In genomic region chr20:297098-297924, GRCh38 we compare ENCODE assay signal across 8 cellular contexts. TPM values are rescaled to one million over a fixed set of nuclear protein-coding genes. Genes with fewer than 3 reads are reported as not detected.
A peak's percentile ranks its signal among the peaks of the same experiment; 100 is the strongest.
DNase-seq lines count a peak whose midpoint lies in the region; ATAC-seq, FAIRE-seq and TF ChIP-seq lines count a peak whose summit lies in the region.

Gene ZCCHC3 (plus strand): TSS chr20:297570. CDS start chr20:297587, 17 bp downstream.

- TF ChIP-seq CTCF in K562 (IDR thresholded peaks at IDR 0.05 in 2 of 3, conservative IDR thresholded peaks at IDR 0.05 in 1 of 3; ENCODE audit: insufficient read depth in 2 of 3, low read depth in 1 of 3, low read length in 3 of 3) (peak in 2 of 3 experiments; percentile 47 to 51; a peak in 4 of 6 replicates), gastrocnemius medialis (IDR thresholded peaks at IDR 0.05 in 4 of 5, conservative IDR thresholded peaks at IDR 0.05 in 1 of 5) (peak in 1 of 5 experiments; percentile 32)

- POLR2A ChIA-PET in K562 (lab: Yijun Ruan, JAX) = interaction anchor here (0.6 to 2.0 kb wide), 5 partner anchors 8 to 321 kb away, joined by 3 to 5 read pairs (median 3); partner anchors contain the start of gene DEFB129

- no peaks in the 10 kb centered on the region for H3K27me3 ChIP-seq in K562 (ENCODE audit: control insufficient read depth in 2 of 2, insufficient read depth in 2 of 2, low read length in 2 of 2)
- H3K27me3 ChIP-seq in gastrocnemius medialis = no peaks in the 10 kb centered on the region

- TF ChIP-seq POLR2A in K562 (conservative IDR thresholded peaks at IDR 0.05) = peak; percentile 67
- peak; percentile 59 to 76 for TF ChIP-seq POLR2A in gastrocnemius medialis (IDR thresholded peaks at IDR 0.05)

- peak within 1 kb of the TSS; percentile 75 for H2AFZ ChIP-seq in K562 (ENCODE audit: low read depth, low read length)

- peak; percentile 73 for DNase-seq in NCI-H2081 treated with DMSO at 0.1 percent for 48 hours (lab: John Stamatoyannopoulos, UW)
- DNase-seq in K562 (ENCODE audit: extremely low read depth in 1 of 4, low spot score in 3 of 4) = peak; percentile 68 to 93 (median 78)
- DNase-seq in iPS DF 4.7 (ENCODE audit: extremely low read depth, low spot score) = peak; percentile 71
- DNase-seq in gastrocnemius medialis = peak; percentile 75 to 85

- WGBS in K562 (ENCODE audit: insufficient coverage, low coverage, missing lambda C conversion rate) = 2% methylated on average over 35 of the region's 99 CpGs

- H3K27ac ChIP-seq in K562 (ENCODE audit: extremely low read depth, low read depth, low read length) (peak within 1 kb of the TSS; percentile 93), gastrocnemius medialis (peak within 1 kb of the TSS; percentile 93 to 98 (median 94))

- H3K9me3 ChIP-seq in K562 (replicated peaks; ENCODE audit: control insufficient read depth, insufficient read depth, low read depth, low read length) (no peaks in the 10 kb centered on the region), gastrocnemius medialis (no peaks in the 10 kb centered on the region)

- FAIRE-seq in A204.1 (lab: Jason Lieb, UNC) (peak; percentile 74), TTC549 (lab: Jason Lieb, UNC) (peak; percentile 56), K562 (lab: Jason Lieb, UNC) (peak; percentile 60)

- peaks cover 47% of the 10 kb centered on the region for H3K79me2 ChIP-seq in K562 (ENCODE audit: control insufficient read depth, insufficient read depth, low read length)

- in situ Hi-C loops in K562 (cut with MboI) = no loop called here
- in situ Hi-C loops in gastrocnemius medialis (cut with MboI; ENCODE audit: low sequenced_read_pairs in 4 of 4) = no loop called here

- TF ChIP-seq RAD21 in K562 (CRISPR knock-in tag; conservative IDR thresholded peaks at IDR 0.05 in 1 of 2, IDR thresholded peaks at IDR 0.05 in 1 of 2) = peak in 1 of 2 experiments; percentile 11; a peak in 1 of 4 replicates

- ATAC-seq in GM18517 (IDR thresholded peaks at IDR 0.05; ENCODE audit: unreplicated experiment) (peak; percentile 76), HG03039 (IDR thresholded peaks at IDR 0.05; ENCODE audit: unreplicated experiment) (peak; percentile 71), K562 (peak; percentile 94), gastrocnemius medialis (peak; percentile 88 to 90)

- peaks cover 25% of the 10 kb centered on the region; the same call in 2 of the 3 replicates for H3K36me3 ChIP-seq in K562 (ENCODE audit: control insufficient read depth, insufficient read depth, low read length)
- no peaks in the 10 kb centered on the region for H3K36me3 ChIP-seq in gastrocnemius medialis

- no peak for TF ChIP-seq EP300 in K562 (IDR thresholded peaks at IDR 0.05; ENCODE audit: low read length)

- H3K4me3 ChIP-seq in K562 = peak within 1 kb of the TSS; percentile 90
- H3K4me3 ChIP-seq in gastrocnemius medialis = peak within 1 kb of the TSS; percentile 80 to 92 (median 90)

- H3K4me2 ChIP-seq in K562 (ENCODE audit: insufficient read depth, low read length) = peak within 1 kb of the TSS; percentile 95

- peaks cover 21 to 22% of the 10 kb centered on the region in 2 experiments; a peak in 4 of 5 replicates for H3K4me1 ChIP-seq in K562 (replicated peaks in 1 of 2; ENCODE audit: control insufficient read depth in 2 of 2, insufficient read depth in 2 of 2, low read length in 2 of 2)
- peaks cover 26 to 35% of the 10 kb centered on the region in 2 donors for H3K4me1 ChIP-seq in gastrocnemius medialis

- peak within 1 kb of the TSS; percentile 91 to 92 for H3K9ac ChIP-seq in K562 (ENCODE audit: insufficient read depth in 1 of 2, low read depth in 2 of 2, low read length in 2 of 2)

- no peaks in the 10 kb centered on the region for H3K9me1 ChIP-seq in K562 (ENCODE audit: control insufficient read depth, insufficient read depth, low read length)

- BruUV-seq in K562 (replicated peaks; lab: Mats Ljungman, UMichigan) = TSS peak; percentile 86

- CTCF ChIA-PET in K562 (lab: Yijun Ruan, JAX; ENCODE audit: low intra/inter-chr PET ratio) = no interaction called here

- peaks cover 13% of the 10 kb centered on the region for H4K20me1 ChIP-seq in K562 (replicated peaks; ENCODE audit: control insufficient read depth, insufficient read depth, low read length)

- intact Hi-C loops in K562 (cut with micrococcal nuclease) = loop anchor here (2.0 kb wide), 1 partner anchor 27 kb away; the partner anchor contains the start of gene SOX12
- intact Hi-C loops in gastrocnemius medialis (cut with DNase I; ENCODE audit: low total_unique reads) = loop anchor here (1.0 to 5.0 kb wide), 4 partner anchors 13 to 165 kb away; partner anchors contain the start of genes RBCK1 and TBC1D20

TF ChIP-seq in K562, 482 proteins besides CTCF, POLR2A, EP300 and RAD21 (continues in another document):
- peak; percentile 75; the same call in 1 of the 2 replicates for TF ChIP-seq PHF21A (IDR thresholded peaks at IDR 0.05; ENCODE audit: borderline replicate concordance, low read depth)
- 0 out of 2 replicates have a peak, but pooled peaks have one; percentile 25 for TF ChIP-seq ZNF589 (CRISPR knock-in tag; IDR thresholded peaks at IDR 0.05; ENCODE audit: low read depth)
- peak; percentile 25 to 43; a peak in 1 of 4 replicates for TF ChIP-seq NONO (IDR thresholded peaks at IDR 0.05; ENCODE audit: low read depth in 2 of 2, low read length in 1 of 2)
- TF ChIP-seq KAT7 (CRISPR knock-in tag; IDR thresholded peaks at IDR 0.05; ENCODE audit: borderline replicate concordance) = peak; percentile 3; the same call in 1 of the 2 replicates
- TF ChIP-seq CBX1 (IDR thresholded peaks at IDR 0.05; ENCODE audit: low read depth) = peak; percentile 57; the same call in 1 of the 2 replicates
- peak; percentile 81 for TF ChIP-seq ZFX (CRISPR knock-in tag; IDR thresholded peaks at IDR 0.05)
- peak; percentile 88 for TF ChIP-seq TBP (optimal IDR thresholded peaks at IDR 0.05; ENCODE audit: low read depth, low read length)
- TF ChIP-seq RBM25 (IDR thresholded peaks at IDR 0.05; ENCODE audit: low read depth, low read length, severe bottlenecking) = peak; percentile 9
- TF ChIP-seq POLR2B (IDR thresholded peaks at IDR 0.05; ENCODE audit: low read depth, partially characterized antibody) = peak; percentile 51
- no peak for TF ChIP-seq NR2C2 (CRISPR knock-in tag; IDR thresholded peaks at IDR 0.05)
- peak; percentile 86 for TF ChIP-seq NR2C2 (tag; IDR thresholded peaks at IDR 0.05)
- no peak for TF ChIP-seq ZNF232 (CRISPR knock-in tag; IDR thresholded peaks at IDR 0.05)
- peak; percentile 92 for TF ChIP-seq CCNT2 (IDR thresholded peaks at IDR 0.05; ENCODE audit: borderline replicate concordance, extremely low read depth, insufficient read length, low read depth, low read length)
- TF ChIP-seq, protein P1, sequence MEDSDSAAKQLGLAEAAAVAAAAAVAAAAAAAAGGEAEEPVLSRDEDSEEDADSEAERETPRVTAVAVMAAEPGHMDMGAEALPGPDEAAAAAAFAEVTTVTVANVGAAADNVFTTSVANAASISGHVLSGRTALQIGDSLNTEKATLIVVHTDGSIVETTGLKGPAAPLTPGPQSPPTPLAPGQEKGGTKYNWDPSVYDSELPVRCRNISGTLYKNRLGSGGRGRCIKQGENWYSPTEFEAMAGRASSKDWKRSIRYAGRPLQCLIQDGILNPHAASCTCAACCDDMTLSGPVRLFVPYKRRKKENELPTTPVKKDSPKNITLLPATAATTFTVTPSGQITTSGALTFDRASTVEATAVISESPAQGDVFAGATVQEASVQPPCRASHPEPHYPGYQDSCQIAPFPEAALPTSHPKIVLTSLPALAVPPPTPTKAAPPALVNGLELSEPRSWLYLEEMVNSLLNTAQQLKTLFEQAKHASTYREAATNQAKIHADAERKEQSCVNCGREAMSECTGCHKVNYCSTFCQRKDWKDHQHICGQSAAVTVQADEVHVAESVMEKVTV (CRISPR knock-in tag; IDR thresholded peaks at IDR 0.05) = 0 out of 2 replicates have a peak, but pooled peaks have one; percentile 8

RNA-seq across cellular contexts. Expression of gene ZCCHC3, which starts in this region (rescaled TPM):
- total RNA-seq in K562 (2011; cell fraction: chromatin; rRNA removed; ENCODE audit: low replicate concordance) = 6.9 and 11.2 TPM in 2 replicates
- 9.6 and 12.0 TPM in 2 replicates for total RNA-seq in K562 (2011; cell fraction: nucleolus; rRNA removed)
- total RNA-seq in K562 (2011; cell fraction: nucleoplasm; rRNA removed) = 10.6 and 13.3 TPM in 2 replicates
- total RNA-seq in K562 (2014; rRNA removed) (23.2 and 28.2 TPM in 2 replicates), K562 (2014; rRNA removed; fragmentation: Illumina TruSeq; extraction: Trizol) (10.1 and 10.2 TPM in 2 replicates), K562 (2015; rRNA removed; fragmentation: Illumina TruSeq; extraction: Trizol) (12.8 and 13.9 TPM in 2 replicates), K562 (2021) (22.1 and 22.5 TPM in 2 replicates), gastrocnemius medialis (1 to 10 TPM; 6.7 to 9.4 (median 7.9) TPM)
- polyA plus RNA-seq in K562 (2011; rRNA removed) (21.2 and 22.0 TPM in 2 replicates), K562 (2014; fragmentation: Illumina TruSeq; extraction: Trizol) (16.5 and 17.6 TPM in 2 replicates), K562 (2014; fragmentation: Nextera tagmentation; extraction: Ambion mirVana) (1 to 10 TPM; 2.8 to 4.0 TPM), K562 (2014; rRNA removed) (22.4 and 23.3 TPM in 2 replicates)
- polyA plus RNA-seq in K562 (2011; cell fraction: cytosol; rRNA removed) = 18.7 and 24.5 TPM in 2 replicates
- polyA plus RNA-seq in K562 (2011; cell fraction: nucleus; rRNA removed) = 13.2 and 18.2 TPM in 2 replicates
- 17.7 and 19.5 TPM in 2 replicates for polyA plus RNA-seq in K562 (2012)
- 11.1 and 11.7 TPM in 2 replicates for polyA minus RNA-seq in K562 (2011; rRNA and poly(A)+ RNA removed)
- 10.8 and 12.2 TPM in 2 replicates for polyA minus RNA-seq in K562 (2011; cell fraction: cytosol; rRNA and poly(A)+ RNA removed)
- 3.9 and 9.7 TPM in 2 replicates for polyA minus RNA-seq in K562 (2011; cell fraction: nucleus; rRNA and poly(A)+ RNA removed)

Comparison
In these comparisons a context has a peak if more than half of its experiments do, and no peak if none do; other contexts are left out.
1. Peak in every context shown above with its lines: DNase-seq, ATAC-seq, H3K4me3 ChIP-seq and H3K27ac ChIP-seq.